23 cellular contexts compared by ENCODE assay signal in genomic region chr9:129326061-129327005, GRCh38.
DNase-seq lines count a peak whose midpoint lies in the region; ATAC-seq and TF ChIP-seq lines count a peak whose summit lies in the region.
"Had no signal": no experiment of that assay in that cellular context is flagged by ENCODE, and none has a peak within 500 bp of the region (broad histone marks: within the 10 kb centered on the region; RNA-seq: fewer than 3 reads in every experiment).

No MANE protein-coding gene starts in this region.

- peak overlapping the region; percentile 22 for H3K27ac Mint-ChIP-seq in activated naive CD8-positive, alpha-beta T cell
- no peak overlapping the region for H3K27ac Mint-ChIP-seq in activated naive CD8-positive, alpha-beta T cell treated with anti-CD3 and anti-CD28 coated beads for 36 hours
- no peak overlapping the region for H3K27ac Mint-ChIP-seq in type B pancreatic cell
- H3K27ac Mint-ChIP-seq: CD4-positive, alpha-beta memory T cell; H9 had no signal

- in situ Hi-C loops in G401 (cut with HindIII; ENCODE audit: low sequenced_read_pairs): no loop called here

- H3K27me3 Mint-ChIP-seq in activated naive CD8-positive, alpha-beta T cell: no peaks in the 10 kb centered on the region
- H3K27me3 Mint-ChIP-seq in activated naive CD8-positive, alpha-beta T cell treated with anti-CD3 and anti-CD28 coated beads for 36 hours: no peaks in the 10 kb centered on the region
- H3K27me3 Mint-ChIP-seq in type B pancreatic cell: no peaks in the 10 kb centered on the region
- H3K27me3 Mint-ChIP-seq: CD4-positive, alpha-beta memory T cell had no signal

- intact Hi-C loops in colonic mucosa (cut with DNase I): no loop called here

- H3K27me3 ChIP-seq in mesenchymal stem cell (ENCODE audit: control insufficient read depth in 1 of 2, insufficient read depth in 1 of 2, low read length in 2 of 2): no peaks in the 10 kb centered on the region
- no peaks in the 10 kb centered on the region for H3K27me3 ChIP-seq in colonic mucosa
- H3K27me3 ChIP-seq: BLaER1 treated with 17β-estradiol and CSF1 and Interleukin-3, amounts not matched to agents 10 nM and 100 nM; Peyer's patch had no signal

- H3K9me3 Mint-ChIP-seq in activated naive CD8-positive, alpha-beta T cell (ENCODE audit: low read depth): peaks cover 6% of the 10 kb centered on the region
- peaks cover 8% of the 10 kb centered on the region for H3K9me3 Mint-ChIP-seq in activated naive CD8-positive, alpha-beta T cell treated with anti-CD3 and anti-CD28 coated beads for 36 hours
- H3K9me3 Mint-ChIP-seq in type B pancreatic cell: peaks cover 8% of the 10 kb centered on the region

- no peaks in the 10 kb centered on the region for H3K36me3 Mint-ChIP-seq in activated naive CD8-positive, alpha-beta T cell
- H3K36me3 Mint-ChIP-seq in activated naive CD8-positive, alpha-beta T cell treated with anti-CD3 and anti-CD28 coated beads for 36 hours: peaks cover 10% of the 10 kb centered on the region
- H3K36me3 Mint-ChIP-seq in type B pancreatic cell: no peaks in the 10 kb centered on the region

- H4K91ac ChIP-seq in mesenchymal stem cell (ENCODE audit: low read length): peak overlapping the region; percentile 9

- H3K36me3 ChIP-seq in mesenchymal stem cell (ENCODE audit: control insufficient read depth in 1 of 2, insufficient read depth in 2 of 2, low read depth in 1 of 2, low read length in 2 of 2): no peaks in the 10 kb centered on the region
- no peaks in the 10 kb centered on the region for H3K36me3 ChIP-seq in colonic mucosa
- H3K36me3 ChIP-seq: Peyer's patch had no signal

- H3K9ac ChIP-seq in mesenchymal stem cell (ENCODE audit: low read length) (no peak overlapping the region), colonic mucosa (ENCODE audit: low read depth in 2 of 2, low read length in 2 of 2) (no peak overlapping the region)
- H3K9ac ChIP-seq: BLaER1 treated with 17β-estradiol and CSF1 and Interleukin-3, amounts not matched to agents 10 nM and 100 nM had no signal

- TF ChIP-seq CTCF in choroid plexus epithelial cell (conservative IDR thresholded peaks at IDR 0.05; ENCODE audit: low read depth, low read length) (peak; percentile 4), type B pancreatic cell (conservative IDR thresholded peaks at IDR 0.05) (peak; percentile 33), colonic mucosa (IDR thresholded peaks at IDR 0.05) (no peak)

- no peak overlapping the region for H3K4me3 ChIP-seq in choroid plexus epithelial cell (ENCODE audit: low read depth, low read length)
- no peak overlapping the region for H3K4me3 ChIP-seq in mesenchymal stem cell (ENCODE audit: insufficient read depth in 1 of 2, low read depth in 1 of 2, low read length in 2 of 2)
- H3K4me3 ChIP-seq in colonic mucosa: no peak overlapping the region
- H3K4me3 ChIP-seq: BLaER1 treated with 17β-estradiol and CSF1 and Interleukin-3, amounts not matched to agents 10 nM and 100 nM; Peyer's patch had no signal

- no peaks in the 10 kb centered on the region for H3K79me1 ChIP-seq in mesenchymal stem cell (replicated peaks; ENCODE audit: low read length, poor library complexity, severe bottlenecking)

- 94% methylated on average over 12 of the region's 13 CpGs for WGBS in mesenchymal stem cell

- peaks cover 25% of the 10 kb centered on the region for H3K4me1 Mint-ChIP-seq in activated naive CD8-positive, alpha-beta T cell (ENCODE audit: low read depth)
- peaks cover 27% of the 10 kb centered on the region for H3K4me1 Mint-ChIP-seq in activated naive CD8-positive, alpha-beta T cell treated with anti-CD3 and anti-CD28 coated beads for 36 hours
- peaks cover 38% of the 10 kb centered on the region for H3K4me1 Mint-ChIP-seq in type B pancreatic cell (ENCODE audit: unreplicated experiment)

- peak overlapping the region; percentile 49 for H2BK15ac ChIP-seq in mesenchymal stem cell (ENCODE audit: low read depth, poor library complexity, severe bottlenecking)

- H3K14ac ChIP-seq in mesenchymal stem cell (ENCODE audit: low read length in 2 of 2): no peak overlapping the region

- H3K4me2 ChIP-seq in mesenchymal stem cell (ENCODE audit: low read length, poor library complexity, severe bottlenecking): no peak overlapping the region

- H3K18ac ChIP-seq in mesenchymal stem cell (ENCODE audit: low read depth in 1 of 2, low read length in 2 of 2): no peak overlapping the region

- DNase-seq in activated naive CD8-positive, alpha-beta T cell treated with anti-CD3 and anti-CD28 coated beads for 36 hours: no peak
- DNase-seq in choroid plexus epithelial cell (ENCODE audit: low read depth) (no peak), mesenchymal stem cell (no peak), type B pancreatic cell (ENCODE audit: extremely low spot score, unreplicated experiment) (no peak), colonic mucosa (no peak), G401 (ENCODE audit: low spot score) (no peak)
- DNase-seq: ACHN; Caco-2; CD4-positive, alpha-beta memory T cell; DMS153; H9; IMR-90; MV-4-11; NCI-H1105 treated with DMSO at 0.1 percent for 48 hours; NCI-H2029 treated with DMSO at 0.1 percent for 48 hours; NCI-H226; NCI-H524; NCI-H82 had no signal

- no peak overlapping the region for H3K4me3 Mint-ChIP-seq in activated naive CD8-positive, alpha-beta T cell
- no peak overlapping the region for H3K4me3 Mint-ChIP-seq in activated naive CD8-positive, alpha-beta T cell treated with anti-CD3 and anti-CD28 coated beads for 36 hours
- no peak overlapping the region for H3K4me3 Mint-ChIP-seq in type B pancreatic cell
- H3K4me3 Mint-ChIP-seq: CD4-positive, alpha-beta memory T cell; H9 had no signal

- H3K27ac ChIP-seq in mesenchymal stem cell (ENCODE audit: low read length, poor library complexity, severe bottlenecking) (no peak overlapping the region), colonic mucosa (no peak overlapping the region)
- H3K27ac ChIP-seq: 22Rv1; BLaER1 treated with 17β-estradiol and CSF1 and Interleukin-3, amounts not matched to agents 10 nM and 100 nM; Peyer's patch had no signal

- no peak for ATAC-seq in GM21528 (IDR thresholded peaks at IDR 0.05; ENCODE audit: low FRiP score, unreplicated experiment)

- H3K23ac ChIP-seq in mesenchymal stem cell (ENCODE audit: low read length in 2 of 2): no peak overlapping the region

- H3K9me3 ChIP-seq in mesenchymal stem cell (ENCODE audit: control insufficient read depth, low read length): peaks cover 11% of the 10 kb centered on the region
- no peaks in the 10 kb centered on the region for H3K9me3 ChIP-seq in colonic mucosa

- H2BK12ac ChIP-seq in mesenchymal stem cell (ENCODE audit: low read length in 2 of 2): no peak overlapping the region

- H2BK120ac ChIP-seq in mesenchymal stem cell (ENCODE audit: low read depth, low read length): peak overlapping the region; percentile 49

- H2BK5ac ChIP-seq in mesenchymal stem cell (ENCODE audit: low read depth, low read length, poor library complexity, severe bottlenecking): no peak overlapping the region

- peak overlapping the region; percentile 38 for H2AK5ac ChIP-seq in mesenchymal stem cell (ENCODE audit: low read length, severe bottlenecking)

- H3K4me1 ChIP-seq in mesenchymal stem cell (ENCODE audit: control insufficient read depth, insufficient read depth, low read depth, low read length): peaks cover 11% of the 10 kb centered on the region
- no peaks in the 10 kb centered on the region for H3K4me1 ChIP-seq in colonic mucosa

- no peak overlapping the region for H3K4ac ChIP-seq in mesenchymal stem cell (ENCODE audit: low read depth in 1 of 2, low read length in 2 of 2)

- no peak overlapping the region for H4K8ac ChIP-seq in mesenchymal stem cell (ENCODE audit: low read length)

- no peak overlapping the region for H2AFZ ChIP-seq in mesenchymal stem cell (ENCODE audit: low read depth, low read length)
